1 cellular context compared by ENCODE assay signal in genomic region chr20:47272893-47273590, GRCh38.
TF ChIP-seq lines count a peak whose summit lies in the region.

No MANE protein-coding gene starts in this region.

TF ChIP-seq in HepG2, 621 proteins besides CTCF, POLR2A, EP300 and RAD21 (continued from another document):
- TF ChIP-seq ZBTB46 (CRISPR knock-in tag; IDR thresholded peaks at IDR 0.05; ENCODE audit: borderline replicate concordance) (no peak), MIER2 (CRISPR knock-in tag; IDR thresholded peaks at IDR 0.05) (0 out of 2 replicates have a peak, but pooled peaks have one; percentile 16), PATZ1 (CRISPR knock-in tag; IDR thresholded peaks at IDR 0.05) (no peak), SIX1 (CRISPR knock-in tag; IDR thresholded peaks at IDR 0.05; ENCODE audit: borderline replicate concordance) (no peak), RERE (CRISPR knock-in tag; IDR thresholded peaks at IDR 0.05; ENCODE audit: low read depth) (no peak), POLR2AphosphoS5 (IDR thresholded peaks at IDR 0.05; ENCODE audit: low read depth, low read length) (no peak), ZSCAN9 (CRISPR knock-in tag; IDR thresholded peaks at IDR 0.05; ENCODE audit: borderline replicate concordance) (peak; percentile 65; the same call in 1 of the 2 replicates), HMGXB4 (CRISPR knock-in tag; IDR thresholded peaks at IDR 0.05; ENCODE audit: borderline replicate concordance in 1 of 2, low read depth in 1 of 2) (peak; percentile 46 to 67; a peak in 2 of 4 replicates), NR2F6 (IDR thresholded peaks at IDR 0.05) (no peak), NR2F6 (CRISPR knock-in tag; IDR thresholded peaks at IDR 0.05) (0 out of 2 replicates have a peak, but pooled peaks have one; percentile 27), TBX2 (CRISPR knock-in tag; IDR thresholded peaks at IDR 0.05; ENCODE audit: borderline replicate concordance) (peak; percentile 15; the same call in 1 of the 2 replicates), SAP130 (CRISPR knock-in tag; IDR thresholded peaks at IDR 0.05; ENCODE audit: low read depth) (peak; percentile 25; the same call in 1 of the 2 replicates), ARID3A (IDR thresholded peaks at IDR 0.05; ENCODE audit: low read depth, low read length) (peak; percentile 59; the same call in 1 of the 2 replicates), SNAPC5 (CRISPR knock-in tag; IDR thresholded peaks at IDR 0.05; ENCODE audit: borderline replicate concordance) (no peak), TBX3 (IDR thresholded peaks at IDR 0.05; ENCODE audit: borderline replicate concordance) (no peak), NAIF1 (CRISPR knock-in tag; IDR thresholded peaks at IDR 0.05; ENCODE audit: borderline replicate concordance) (no peak), GPN1 (CRISPR knock-in tag; IDR thresholded peaks at IDR 0.05; ENCODE audit: borderline replicate concordance) (no peak), NCOR1 (IDR thresholded peaks at IDR 0.05; ENCODE audit: borderline replicate concordance, low read length) (0 out of 2 replicates have a peak, but pooled peaks have one; percentile 28), MXI1 (IDR thresholded peaks at IDR 0.05; ENCODE audit: borderline replicate concordance, low read depth, low read length) (0 out of 3 replicates have a peak, but pooled peaks have one; percentile 26), BCL6 (CRISPR knock-in tag; IDR thresholded peaks at IDR 0.05) (0 out of 2 replicates have a peak, but pooled peaks have one; percentile 25), GMEB1 (CRISPR knock-in tag; IDR thresholded peaks at IDR 0.05; ENCODE audit: borderline replicate concordance) (0 out of 2 replicates have a peak, but pooled peaks have one; percentile 22), EZH2 (conservative IDR thresholded peaks at IDR 0.05; ENCODE audit: low read depth, low read length) (no peak), PHF21A (CRISPR knock-in tag; IDR thresholded peaks at IDR 0.05) (no peak), THRA (CRISPR knock-in tag; IDR thresholded peaks at IDR 0.05; ENCODE audit: borderline replicate concordance) (peak; percentile 53; the same call in 1 of the 2 replicates), GATAD2A (CRISPR knock-in tag; IDR thresholded peaks at IDR 0.05) (peak; percentile 51; the same call in 1 of the 2 replicates), SP1 (IDR thresholded peaks at IDR 0.05) (no peak), SP1 (CRISPR knock-in tag; IDR thresholded peaks at IDR 0.05) (no peak), JDP2 (CRISPR knock-in tag; IDR thresholded peaks at IDR 0.05; ENCODE audit: borderline replicate concordance) (no peak), ZFP36L1 (CRISPR knock-in tag; IDR thresholded peaks at IDR 0.05) (0 out of 2 replicates have a peak, but pooled peaks have one; percentile 24), ZHX2 (IDR thresholded peaks at IDR 0.05; ENCODE audit: low read depth) (0 out of 2 replicates have a peak, but pooled peaks have one; percentile 28), ZHX2 (CRISPR knock-in tag; IDR thresholded peaks at IDR 0.05; ENCODE audit: borderline replicate concordance) (no peak)
